Comparison of ENCODE assay signal across 1 cellular context in the genomic region with DNA sequence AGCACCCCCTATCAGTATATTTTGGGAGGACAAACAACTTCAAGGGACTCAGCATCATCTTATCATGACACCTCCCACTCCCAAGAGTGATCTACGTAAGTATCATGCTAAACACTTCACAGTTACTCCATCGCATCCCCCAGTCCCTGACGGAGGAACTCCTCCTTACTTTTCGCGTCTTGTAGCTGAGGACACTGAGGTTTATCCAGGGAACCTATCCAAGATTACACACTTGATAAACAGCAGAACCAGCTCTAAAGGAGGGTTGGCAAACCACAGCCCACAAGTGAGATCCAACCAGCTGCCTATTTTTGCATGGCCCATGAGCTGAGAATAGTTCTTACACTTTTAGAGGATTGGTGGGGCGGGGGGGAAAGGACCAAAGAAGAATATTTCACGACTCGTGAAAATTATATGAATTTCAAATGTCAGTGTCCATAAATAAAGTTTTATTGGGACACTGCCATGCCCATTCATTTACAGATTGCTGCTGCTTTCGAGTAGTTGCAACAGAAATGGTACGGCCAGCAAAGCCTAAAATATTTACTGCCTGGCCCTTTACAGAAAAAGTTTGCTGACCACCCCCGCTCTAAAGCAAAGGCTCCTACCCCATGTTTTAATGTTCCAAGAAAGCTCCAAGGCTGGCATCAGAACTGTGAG.
TF ChIP-seq lines count a peak whose summit lies in the region.

No MANE protein-coding gene starts in this region.

TF ChIP-seq in K562, 482 proteins besides CTCF, POLR2A, EP300 and RAD21:
- TF ChIP-seq, protein P1, sequence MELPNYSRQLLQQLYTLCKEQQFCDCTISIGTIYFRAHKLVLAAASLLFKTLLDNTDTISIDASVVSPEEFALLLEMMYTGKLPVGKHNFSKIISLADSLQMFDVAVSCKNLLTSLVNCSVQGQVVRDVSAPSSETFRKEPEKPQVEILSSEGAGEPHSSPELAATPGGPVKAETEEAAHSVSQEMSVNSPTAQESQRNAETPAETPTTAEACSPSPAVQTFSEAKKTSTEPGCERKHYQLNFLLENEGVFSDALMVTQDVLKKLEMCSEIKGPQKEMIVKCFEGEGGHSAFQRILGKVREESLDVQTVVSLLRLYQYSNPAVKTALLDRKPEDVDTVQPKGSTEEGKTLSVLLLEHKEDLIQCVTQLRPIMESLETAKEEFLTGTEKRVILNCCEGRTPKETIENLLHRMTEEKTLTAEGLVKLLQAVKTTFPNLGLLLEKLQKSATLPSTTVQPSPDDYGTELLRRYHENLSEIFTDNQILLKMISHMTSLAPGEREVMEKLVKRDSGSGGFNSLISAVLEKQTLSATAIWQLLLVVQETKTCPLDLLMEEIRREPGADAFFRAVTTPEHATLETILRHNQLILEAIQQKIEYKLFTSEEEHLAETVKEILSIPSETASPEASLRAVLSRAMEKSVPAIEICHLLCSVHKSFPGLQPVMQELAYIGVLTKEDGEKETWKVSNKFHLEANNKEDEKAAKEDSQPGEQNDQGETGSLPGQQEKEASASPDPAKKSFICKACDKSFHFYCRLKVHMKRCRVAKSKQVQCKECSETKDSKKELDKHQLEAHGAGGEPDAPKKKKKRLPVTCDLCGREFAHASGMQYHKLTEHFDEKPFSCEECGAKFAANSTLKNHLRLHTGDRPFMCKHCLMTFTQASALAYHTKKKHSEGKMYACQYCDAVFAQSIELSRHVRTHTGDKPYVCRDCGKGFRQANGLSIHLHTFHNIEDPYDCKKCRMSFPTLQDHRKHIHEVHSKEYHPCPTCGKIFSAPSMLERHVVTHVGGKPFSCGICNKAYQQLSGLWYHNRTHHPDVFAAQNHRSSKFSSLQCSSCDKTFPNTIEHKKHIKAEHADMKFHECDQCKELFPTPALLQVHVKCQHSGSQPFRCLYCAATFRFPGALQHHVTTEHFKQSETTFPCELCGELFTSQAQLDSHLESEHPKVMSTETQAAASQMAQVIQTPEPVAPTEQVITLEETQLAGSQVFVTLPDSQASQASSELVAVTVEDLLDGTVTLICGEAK (IDR thresholded peaks at IDR 0.05) = peak; percentile 85
- TF ChIP-seq, protein P1 (CRISPR knock-in tag; IDR thresholded peaks at IDR 0.05) = peak; percentile 58; the same call in 1 of the 2 replicates
- TF ChIP-seq C11orf30 (IDR thresholded peaks at IDR 0.05; ENCODE audit: low read depth) = no peak
- no peak for TF ChIP-seq CBFB (CRISPR knock-in tag; IDR thresholded peaks at IDR 0.05)
- no peak for TF ChIP-seq ETV5 (CRISPR knock-in tag; IDR thresholded peaks at IDR 0.05; ENCODE audit: low read depth)
